Comparison of ENCODE assay signal across 7 cellular contexts in genomic region chr13:50085063-50085462, GRCh38.
DNase-seq lines count a peak whose midpoint lies in the region; ATAC-seq and TF ChIP-seq lines count a peak whose summit lies in the region.

No MANE protein-coding gene starts in this region.

- peak overlapping the region; percentile 31 for H3K4me3 Mint-ChIP-seq in activated CD8-positive, alpha-beta T cell treated with anti-CD3 and anti-CD28 coated beads, Interleukin-2, amount 10 ng/mL, durations not matched to agents 7 days and 5 days

- H3K4me1 Mint-ChIP-seq in activated CD8-positive, alpha-beta T cell treated with anti-CD3 and anti-CD28 coated beads, Interleukin-2, amount 10 ng/mL, durations not matched to agents 7 days and 5 days (ENCODE audit: low read depth) = peaks cover 31% of the 10 kb centered on the region

- H3K9me3 ChIP-seq in tibial nerve = no peaks in the 10 kb centered on the region

- peaks cover 0 to 46% (median 8%) of the 10 kb centered on the region in 4 donors for H3K4me1 ChIP-seq in tibial nerve

- TF ChIP-seq POLR2A in tibial nerve (IDR thresholded peaks at IDR 0.05) = no peak

- no peaks in the 10 kb centered on the region for H3K27me3 ChIP-seq in tibial nerve

- no peaks in the 10 kb centered on the region for H3K9me3 Mint-ChIP-seq in activated CD8-positive, alpha-beta T cell treated with anti-CD3 and anti-CD28 coated beads, Interleukin-2, amount 10 ng/mL, durations not matched to agents 7 days and 5 days (ENCODE audit: insufficient read depth)

- ATAC-seq in activated CD8-positive, alpha-beta T cell treated with anti-CD3 and anti-CD28 coated beads, Interleukin-2, amount 10 ng/mL, durations not matched to agents 7 days and 5 days = no peak

- peak overlapping the region in 2 of 4 donors; percentile 11 to 13 for H3K4me3 ChIP-seq in tibial nerve

- no peaks in the 10 kb centered on the region for H3K36me3 ChIP-seq in tibial nerve

- peak overlapping the region in 2 of 4 donors; percentile 65 to 74 for H3K27ac ChIP-seq in tibial nerve

- TF ChIP-seq CTCF in tibial nerve (IDR thresholded peaks at IDR 0.05) = peak; percentile 39 to 73 (median 70)

- POLR2A ChIA-PET in activated CD8-positive, alpha-beta T cell treated with anti-CD3 and anti-CD28 coated beads, Interleukin-2, amount 10 ng/mL, durations not matched to agents 7 days and 5 days (lab: Charles Lee) = interaction anchor here (1.0 to 7.9 kb wide), 2 partner anchors 42 to 715 kb away, joined by 3 to 240 read pairs; no protein-coding TSS in a partner anchor

- H3K27ac Mint-ChIP-seq in activated CD8-positive, alpha-beta T cell treated with anti-CD3 and anti-CD28 coated beads, Interleukin-2, amount 10 ng/mL, durations not matched to agents 7 days and 5 days = no peak overlapping the region

- no peaks in the 10 kb centered on the region for H3K27me3 Mint-ChIP-seq in activated CD8-positive, alpha-beta T cell treated with anti-CD3 and anti-CD28 coated beads, Interleukin-2, amount 10 ng/mL, durations not matched to agents 7 days and 5 days (ENCODE audit: low read depth)

- peaks cover 42% of the 10 kb centered on the region for H3K36me3 Mint-ChIP-seq in activated CD8-positive, alpha-beta T cell treated with anti-CD3 and anti-CD28 coated beads, Interleukin-2, amount 10 ng/mL, durations not matched to agents 7 days and 5 days (ENCODE audit: low read depth)

- DNase-seq in ELF-1 (ENCODE audit: low read depth, low spot score) (peak; percentile 24), Kasumi-1 (lab: John Stamatoyannopoulos, UW) (peak; percentile 65 to 76), inferior parietal cortex (ENCODE audit: extremely low spot score) (peak; percentile 91), tibial nerve (ENCODE audit: low spot score in 2 of 2) (no peak), NCI-H1092 treated with DMSO at 0.1 percent for 48 hours (lab: John Stamatoyannopoulos, UW) (no peak), epidermal melanocyte (ENCODE audit: insufficient read length, low spot score) (no peak)
- no peak for DNase-seq in activated CD8-positive, alpha-beta T cell treated with anti-CD3 and anti-CD28 coated beads, Interleukin-2, amount 10 ng/mL, durations not matched to agents 7 days and 5 days

- CTCF ChIA-PET in activated CD8-positive, alpha-beta T cell treated with anti-CD3 and anti-CD28 coated beads, Interleukin-2, amount 10 ng/mL, durations not matched to agents 7 days and 5 days (lab: Charles Lee) = interaction anchor here (0.6 to 7.3 kb wide), 38 partner anchors 8 to 984 kb away, joined by 3 to 89 read pairs (median 4); partner anchors contain the start of genes SPRYD7 and TRIM13

- WGBS in tibial nerve, 2 donors = 1% methylated on average over 4 of the region's 4 CpGs

- TF ChIP-seq EP300 in tibial nerve (IDR thresholded peaks at IDR 0.05) = no peak

Comparison
In these comparisons a context has a peak if more than half of its experiments do, and no peak if none do; other contexts are left out.
1. DNase-seq: peak in ELF-1 (single experiment), Kasumi-1 (2 of 2) and inferior parietal cortex (single experiment); none in activated CD8-positive, alpha-beta T cell treated with anti-CD3 and anti-CD28 coated beads, Interleukin-2, amount 10 ng/mL, durations not matched to agents 7 days and 5 days (single experiment), tibial nerve (0 of 2), NCI-H1092 treated with DMSO at 0.1 percent for 48 hours (single experiment) and epidermal melanocyte (single experiment).